10 cellular contexts compared by ENCODE assay signal in the genomic region with DNA sequence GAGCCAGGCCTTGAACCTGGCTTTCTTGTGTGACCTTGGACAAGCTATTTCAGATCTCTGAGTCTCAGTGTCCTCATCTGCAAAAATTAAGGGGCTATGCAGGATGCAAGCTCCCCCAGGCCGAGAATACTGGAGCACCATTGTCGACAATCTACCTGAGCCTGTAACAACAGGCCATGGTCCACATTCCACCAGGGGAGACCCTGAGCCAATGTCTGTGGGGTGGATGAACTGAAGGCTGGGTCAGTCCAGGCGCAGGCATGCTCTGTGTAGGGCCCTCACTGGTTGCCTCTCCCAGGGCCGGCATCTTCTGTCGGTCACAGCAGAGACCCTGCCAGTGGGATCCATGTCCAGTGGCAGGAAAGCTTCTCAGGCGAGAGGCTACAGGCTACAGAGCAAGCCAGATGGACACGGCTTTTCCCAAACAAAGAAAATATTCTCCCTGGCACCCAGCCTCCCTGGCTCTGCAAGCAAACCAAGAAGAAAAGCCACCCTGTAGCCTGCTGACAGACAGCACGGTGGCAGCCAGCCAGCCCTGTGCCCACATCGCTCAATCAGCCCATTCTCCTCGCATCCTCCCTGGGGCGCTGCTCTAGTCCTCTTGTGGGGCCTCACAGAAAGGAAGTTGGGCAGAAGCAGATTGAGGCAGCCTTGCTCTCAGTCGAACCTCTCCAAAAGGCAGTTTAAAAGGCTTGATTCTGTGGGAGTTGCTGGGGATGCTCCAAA. TPM values are rescaled to one million over a fixed set of nuclear protein-coding genes. Genes with fewer than 3 reads are reported as not detected.
DNase-seq lines count a peak whose midpoint lies in the region; ATAC-seq, FAIRE-seq and TF ChIP-seq lines count a peak whose summit lies in the region.
"Had no signal": no experiment of that assay in that cellular context is flagged by ENCODE, and none has a peak within 500 bp of the region (broad histone marks: within the 10 kb centered on the region; RNA-seq: fewer than 3 reads in every experiment).

No MANE protein-coding gene starts in this region.

- no peak overlapping the region for H3K4me3 Mint-ChIP-seq in brain

- no peak overlapping the region for H3K4ac ChIP-seq in neuronal stem cell (ENCODE audit: low read length)

- H3K9me3 ChIP-seq in neuronal stem cell (replicated peaks in 1 of 2; ENCODE audit: control insufficient read depth in 2 of 2, insufficient read depth in 1 of 2, low read depth in 1 of 2, low read length in 2 of 2): no peaks in the 10 kb centered on the region

- peak; percentile 89 for DNase-seq in DMS 273 (lab: John Stamatoyannopoulos, UW; ENCODE audit: unreplicated experiment)
- peak; percentile 75 for DNase-seq in NCI-H1092 treated with DMSO at 0.1 percent for 48 hours (lab: John Stamatoyannopoulos, UW)
- DNase-seq in neuronal stem cell (ENCODE audit: low spot score): no peak
- no peak for DNase-seq in hepatic stellate cell (ENCODE audit: low spot score)
- DNase-seq in GM12892 (ENCODE audit: insufficient read length): no peak
- no peak for DNase-seq in GM19240 (ENCODE audit: insufficient read length, low spot score)
- DNase-seq: dermis blood vessel endothelial cell, NCI-H524 had no signal

- peaks cover 55% of the 10 kb centered on the region for H3K4me1 Mint-ChIP-seq in brain

- no peak for TF ChIP-seq CTCF in brain (conservative IDR thresholded peaks at IDR 0.05)

- no peak overlapping the region for H3K4me2 ChIP-seq in neuronal stem cell (ENCODE audit: insufficient read depth, low read length, poor library complexity, severe bottlenecking)

- no peak for FAIRE-seq in GM12892 (lab: Jason Lieb, UNC)

- H2BK12ac ChIP-seq in neuronal stem cell (ENCODE audit: low read length): no peak overlapping the region

- peak overlapping the region; percentile 18 for H2AK5ac ChIP-seq in neuronal stem cell (ENCODE audit: low read depth, low read length)

- H3K14ac ChIP-seq in neuronal stem cell (ENCODE audit: low read length): no peak overlapping the region

- peak overlapping the region; percentile 73 for H3K18ac ChIP-seq in neuronal stem cell (ENCODE audit: low read length)

- H3K23ac ChIP-seq in neuronal stem cell (ENCODE audit: low read depth, low read length, poor library complexity): no peak overlapping the region

- H2AFZ ChIP-seq in neuronal stem cell (ENCODE audit: low read length): peak overlapping the region; percentile 60

- H3K27me3 Mint-ChIP-seq in brain: peaks cover 3% of the 10 kb centered on the region

- H3K9ac ChIP-seq in neuronal stem cell (ENCODE audit: low read depth, low read length, poor library complexity): no peak overlapping the region

- H4K91ac ChIP-seq in neuronal stem cell (ENCODE audit: low read depth, low read length, poor library complexity): no peak overlapping the region

- no peaks in the 10 kb centered on the region for H3K79me1 ChIP-seq in neuronal stem cell (ENCODE audit: low read depth, low read length)

- no peak overlapping the region for H2BK5ac ChIP-seq in neuronal stem cell (ENCODE audit: low read length)

- peaks cover 0 to 3% (median 0%) of the 10 kb centered on the region in 5 experiments for H3K9me3 Mint-ChIP-seq in brain

- H3K36me3 Mint-ChIP-seq in brain: no peaks in the 10 kb centered on the region

- H3K36me3 ChIP-seq in neuronal stem cell (replicated peaks in 1 of 2; ENCODE audit: control insufficient read depth in 2 of 2, insufficient read depth in 2 of 2, low read length in 2 of 2): no peaks in the 10 kb centered on the region

- no peak overlapping the region for H3K4me3 ChIP-seq in neuronal stem cell (ENCODE audit: low read length in 2 of 2)

- no peak overlapping the region for H3K27ac ChIP-seq in neuronal stem cell (replicated peaks; ENCODE audit: low read length)

- WGBS in neuronal stem cell (ENCODE audit: extremely low coverage in 2 of 2, insufficient read length in 2 of 2, insufficient replicate concordance in 1 of 2), 2 donors: no CpG with 5 or more reads among the region's 12 CpGs

- ATAC-seq in HG03354 (IDR thresholded peaks at IDR 0.05; ENCODE audit: poor library complexity, severe bottlenecking, unreplicated experiment): no peak

- peak overlapping the region; percentile 45 to 93 (median 83) for H3K27ac Mint-ChIP-seq in brain

- peak overlapping the region; percentile 26 for H2BK120ac ChIP-seq in neuronal stem cell (ENCODE audit: low read depth, low read length)

- peak overlapping the region; percentile 12 for H2BK15ac ChIP-seq in neuronal stem cell (ENCODE audit: low read length)

- peaks cover 22 to 23% of the 10 kb centered on the region in 2 donors for H3K4me1 ChIP-seq in neuronal stem cell (ENCODE audit: control insufficient read depth in 2 of 2, insufficient read depth in 1 of 2, low read depth in 1 of 2, low read length in 2 of 2)

- no peaks in the 10 kb centered on the region for H3K27me3 ChIP-seq in neuronal stem cell (ENCODE audit: control insufficient read depth in 3 of 3, insufficient read depth in 3 of 3, low read depth in 1 of 3, low read length in 3 of 3)

- no peak overlapping the region for H4K8ac ChIP-seq in neuronal stem cell (ENCODE audit: low read depth, low read length)

- TF ChIP-seq POLR2A in GM12892 (IDR thresholded peaks at IDR 0.05; ENCODE audit: low read depth, low read length): no peak

RNA-seq across cellular contexts. Expression of a gene that starts 48.7 kb away (rescaled TPM):
- 5.3 TPM for polyA plus RNA-seq in brain (ENCODE audit: insufficient read depth, low read depth, low replicate concordance)
- 97.9 TPM for polyA plus RNA-seq in neuronal stem cell (2013, experiment 1 of 2)
- 102 TPM for polyA plus RNA-seq in neuronal stem cell (2013, experiment 2 of 2)
- polyA plus RNA-seq in GM12892 (2012; ENCODE audit: missing spikeins): 0.38 TPM

Comparison
In these comparisons a context has a peak if more than half of its experiments do, and no peak if none do; other contexts are left out.
1. DNase-seq: peak in DMS 273 (single experiment) and NCI-H1092 treated with DMSO at 0.1 percent for 48 hours (single experiment); none in neuronal stem cell (single experiment), hepatic stellate cell (single experiment), GM12892 (single experiment) and GM19240 (single experiment).